ENCODE assay signal across 1 cellular context in the genomic region with DNA sequence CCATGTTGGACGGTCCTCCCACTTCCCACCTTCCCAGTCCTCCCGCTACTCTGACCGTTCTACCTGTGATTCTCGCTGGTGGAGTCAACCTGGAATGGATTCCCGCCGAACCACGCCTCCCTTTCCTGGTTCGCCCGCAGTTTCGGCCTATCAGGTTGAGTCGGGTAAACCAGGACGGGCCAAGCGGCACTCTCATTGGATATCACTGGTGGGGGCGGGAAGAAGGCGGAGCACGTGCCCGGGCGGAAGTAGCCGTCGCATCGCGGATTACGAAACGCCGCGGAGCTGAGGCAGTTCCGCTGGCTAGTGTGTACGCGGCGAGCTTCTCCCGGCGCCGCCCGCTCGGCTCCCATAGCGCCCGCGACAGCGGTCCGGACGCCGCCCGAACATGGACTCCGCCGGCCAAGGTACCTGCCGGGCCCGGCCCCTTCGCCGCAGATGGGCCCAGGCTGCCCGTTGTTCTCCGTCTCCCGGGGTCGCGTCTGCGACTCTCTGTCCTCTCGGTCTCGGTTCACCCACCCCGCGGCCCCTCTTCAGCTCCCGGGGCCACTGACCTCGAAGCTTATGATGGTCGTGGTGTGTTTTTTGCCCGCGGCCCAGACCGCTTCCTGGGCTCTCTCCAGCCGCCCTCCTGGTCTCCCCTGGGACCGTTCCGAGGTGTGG.
TF ChIP-seq lines count a peak whose summit lies in the region.

A gene (plus strand): TSS at position 293 of the 663 bp plus-strand sequence. CDS start 96 bp downstream, at position 389.

TF ChIP-seq in GM23338, 12 proteins besides CTCF, POLR2A, EP300 and RAD21:
- TF ChIP-seq, protein P1, sequence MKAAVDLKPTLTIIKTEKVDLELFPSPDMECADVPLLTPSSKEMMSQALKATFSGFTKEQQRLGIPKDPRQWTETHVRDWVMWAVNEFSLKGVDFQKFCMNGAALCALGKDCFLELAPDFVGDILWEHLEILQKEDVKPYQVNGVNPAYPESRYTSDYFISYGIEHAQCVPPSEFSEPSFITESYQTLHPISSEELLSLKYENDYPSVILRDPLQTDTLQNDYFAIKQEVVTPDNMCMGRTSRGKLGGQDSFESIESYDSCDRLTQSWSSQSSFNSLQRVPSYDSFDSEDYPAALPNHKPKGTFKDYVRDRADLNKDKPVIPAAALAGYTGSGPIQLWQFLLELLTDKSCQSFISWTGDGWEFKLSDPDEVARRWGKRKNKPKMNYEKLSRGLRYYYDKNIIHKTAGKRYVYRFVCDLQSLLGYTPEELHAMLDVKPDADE (IDR thresholded peaks at IDR 0.05) = peak; percentile 77
- TF ChIP-seq CREB1 (CRISPR knock-in tag; IDR thresholded peaks at IDR 0.05; ENCODE audit: low read depth) (peak; percentile 95), EZH2phosphoT487 (IDR thresholded peaks at IDR 0.05; ENCODE audit: unreplicated experiment) (no peak), POLR2AphosphoS5 (IDR thresholded peaks at IDR 0.05; ENCODE audit: low read depth) (peak; percentile 86)
